In the genomic region with DNA sequence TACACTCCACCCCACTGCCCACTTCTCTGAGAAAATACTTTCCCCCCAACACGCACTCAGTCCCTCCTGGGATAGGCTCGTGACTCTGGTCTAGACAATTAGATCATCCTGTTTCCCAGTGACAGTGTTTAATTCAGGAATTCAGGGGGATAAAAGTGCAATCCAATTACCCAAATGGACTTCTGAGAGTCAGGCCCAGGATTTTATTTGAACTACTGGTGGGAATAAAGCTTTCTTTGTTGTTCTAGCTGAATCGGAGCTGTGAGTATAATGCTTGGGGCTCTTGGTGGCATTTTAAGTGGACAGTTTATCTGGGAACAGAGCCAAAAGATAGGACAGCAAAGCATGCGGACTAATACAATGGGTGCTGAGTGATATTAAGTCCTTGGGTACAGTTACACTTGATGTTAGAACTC, we compare ENCODE assay signal across 12 cellular contexts.
DNase-seq lines count a peak whose midpoint lies in the region; ATAC-seq and TF ChIP-seq lines count a peak whose summit lies in the region.
"Had no signal": no experiment of that assay in that cellular context is flagged by ENCODE, and none has a peak within 500 bp of the region (broad histone marks: within the 10 kb centered on the region; RNA-seq: fewer than 3 reads in every experiment).

No MANE protein-coding gene starts in this region.

- peak; percentile 38 for ATAC-seq in body of pancreas
- no peak for ATAC-seq in GM18858 (IDR thresholded peaks at IDR 0.05; ENCODE audit: unreplicated experiment)

- no peak overlapping the region for H3K27ac ChIP-seq in body of pancreas
- H3K27ac ChIP-seq: prostate gland had no signal

- WGBS in body of pancreas, 2 donors, result 20 to 31% methylated on average over 4 of the region's 4 CpGs

- H3K27me3 ChIP-seq in BE2C (no peaks in the 10 kb centered on the region), body of pancreas (no peaks in the 10 kb centered on the region)

- TF ChIP-seq POLR2A in body of pancreas (IDR thresholded peaks at IDR 0.05), result no peak

- DNase-seq in BE2C (peak; percentile 35), NCI-H524 treated with DMSO at 0.1 percent for 48 hours (lab: John Stamatoyannopoulos, UW) (peak; percentile 57), body of pancreas (no peak), lung microvascular endothelial cell (ENCODE audit: low read depth in 2 of 2) (peak; percentile 4 to 84), cerebellar nuclear complex (lab: John Stamatoyannopoulos, UW) (no peak), UCSD-AML1 (lab: John Stamatoyannopoulos, UW; ENCODE audit: unreplicated experiment) (no peak)
- DNase-seq in stimulated activated CD4-positive, alpha-beta T cell treated with anti-CD3 and anti-CD28 coated beads, Interleukin-2, amount 100 ng/mL, for 24 hours, result no peak
- DNase-seq: NCI-H1105, SW 1271, trophoblast cell had no signal

- H3K9me3 ChIP-seq in BE2C, result no peaks in the 10 kb centered on the region
- no peaks in the 10 kb centered on the region for H3K9me3 ChIP-seq in body of pancreas
- H3K9me3 ChIP-seq: prostate gland had no signal

- H3K4me1 ChIP-seq in BE2C (peaks cover 6% of the 10 kb centered on the region; the same call in 1 of the 2 replicates), body of pancreas (peaks cover 8% of the 10 kb centered on the region)
- H3K4me1 ChIP-seq: prostate gland had no signal

- no peak for TF ChIP-seq CTCF in BE2C (IDR thresholded peaks at IDR 0.05; ENCODE audit: low read depth, low read length)
- no peak for TF ChIP-seq CTCF in body of pancreas (IDR thresholded peaks at IDR 0.05)

- H3K4me3 ChIP-seq in BE2C (ENCODE audit: low read depth, low read length) (peak overlapping the region; percentile 17), body of pancreas (no peak overlapping the region)
- H3K4me3 ChIP-seq: prostate gland had no signal

- no peaks in the 10 kb centered on the region for H3K36me3 ChIP-seq in BE2C
- H3K36me3 ChIP-seq in body of pancreas (replicated peaks in 1 of 2; ENCODE audit: insufficient read depth in 1 of 2, low read depth in 2 of 2), result no peaks in the 10 kb centered on the region
- H3K36me3 ChIP-seq: prostate gland had no signal

- intact Hi-C loops in body of pancreas (cut with DNase I), result no loop called here

Comparison
In these comparisons a context has a peak if more than half of its experiments do, and no peak if none do; other contexts are left out.
1. DNase-seq: peak in BE2C (single experiment), NCI-H524 treated with DMSO at 0.1 percent for 48 hours (single experiment) and lung microvascular endothelial cell (2 of 2); none in body of pancreas (0 of 4), cerebellar nuclear complex (0 of 2), stimulated activated CD4-positive, alpha-beta T cell treated with anti-CD3 and anti-CD28 coated beads, Interleukin-2, amount 100 ng/mL, for 24 hours (0 of 2) and UCSD-AML1 (single experiment).